Comparison of ENCODE assay signal across 8 cellular contexts in genomic region chr16:74700206-74701040, GRCh38. TPM values are rescaled to one million over a fixed set of nuclear protein-coding genes. Genes with fewer than 3 reads are reported as not detected.
DNase-seq lines count a peak whose midpoint lies in the region; ATAC-seq and TF ChIP-seq lines count a peak whose summit lies in the region.

MLKL (minus strand) TSS chr16:74700862; CDS start chr16:74695757, 5,105 bp downstream.

- TF ChIP-seq CTCF in KMS-11 (conservative IDR thresholded peaks at IDR 0.05; ENCODE audit: low read depth, low read length) (no peak; the same call in 1 of the 2 replicates), WERI-Rb-1 (IDR thresholded peaks at IDR 0.05; ENCODE audit: low read depth, low read length) (peak; percentile 29; the same call in 1 of the 2 replicates), mammary epithelial cell (conservative IDR thresholded peaks at IDR 0.05 in 1 of 2, IDR thresholded peaks at IDR 0.05 in 1 of 2; ENCODE audit: extremely low read depth in 1 of 2, insufficient read depth in 1 of 2, low read depth in 1 of 2, low read length in 2 of 2) (peak in 1 of 2 donors; percentile 29)

- H3K4me2 ChIP-seq in KMS-11 (peak within 1 kb of the TSS; percentile 91), mammary epithelial cell (ENCODE audit: insufficient read depth, low read depth, low read length) (peak within 1 kb of the TSS; percentile 85)

- intact Hi-C loops in mammary epithelial cell (cut with micrococcal nuclease) = loop anchor here (10.0 kb wide), 1 partner anchor 294 kb away; the partner anchor contains the start of gene ZNRF1

- H3K27me3 ChIP-seq in KMS-11 (ENCODE audit: insufficient read depth, low read depth) (no peaks in the 10 kb centered on the region), WERI-Rb-1 (ENCODE audit: insufficient read depth, low read depth, severe bottlenecking) (no peaks in the 10 kb centered on the region), mammary epithelial cell (ENCODE audit: insufficient read depth, low read length) (no peaks in the 10 kb centered on the region)

- CTCF ChIA-PET in mammary epithelial cell (lab: Charles Lee; ENCODE audit: low non-redundant PET) = interaction anchor here (0.6 kb wide), 2 partner anchors 15 to 141 kb away, joined by 16 to 22 read pairs; no protein-coding TSS in a partner anchor

- peak within 1 kb of the TSS; percentile 92 for H3K9ac ChIP-seq in KMS-11
- H3K9ac ChIP-seq in mammary epithelial cell (ENCODE audit: insufficient read depth, low read length) = peak within 1 kb of the TSS; percentile 81

- dilution Hi-C loops in mammary epithelial cell (cut with HindIII; ENCODE audit: low sequenced_read_pairs) = loop anchor here (5.0 kb wide), 1 partner anchor 42 kb away; no protein-coding TSS in a partner anchor

- H3K4me1 ChIP-seq in KMS-11 (ENCODE audit: low read depth, poor library complexity, severe bottlenecking) (peaks cover 28% of the 10 kb centered on the region), mammary epithelial cell (ENCODE audit: insufficient read depth, low read length) (peaks cover 24% of the 10 kb centered on the region)

- in situ Hi-C loops in mammary epithelial cell (cut with MboI; ENCODE audit: low sequenced_read_pairs in 2 of 2) = loop anchor here in 1 of 2 donors (25.0 kb wide), 1 partner anchor 412 kb away; the partner anchor contains the start of gene LDHD

- DNase-seq in DMS53 treated with DMSO at 0.1 percent for 48 hours (lab: John Stamatoyannopoulos, UW; ENCODE audit: unreplicated experiment) = peak; percentile 10
- DNase-seq in WERI-Rb-1 = peak; percentile 46
- DNase-seq in mammary epithelial cell = peak; percentile 26
- peak; percentile 62 for DNase-seq in left kidney (ENCODE audit: low read depth, low spot score)
- peak; percentile 50 to 64 for DNase-seq in stimulated activated CD4-positive, alpha-beta T cell treated with anti-CD3 and anti-CD28 coated beads, Interleukin-4, amount 100 ng/mL, for 4 hours

- TSS peak; percentile 38 for BruUV-seq in mammary epithelial cell (replicated peaks; lab: Mats Ljungman, UMichigan)

- H4K20me1 ChIP-seq in KMS-11 (ENCODE audit: insufficient read depth) = no peaks in the 10 kb centered on the region
- H4K20me1 ChIP-seq in mammary epithelial cell (ENCODE audit: insufficient read depth, low read length) = no peaks in the 10 kb centered on the region

- no peaks in the 10 kb centered on the region for H3K79me2 ChIP-seq in KMS-11 (ENCODE audit: insufficient read depth, low read depth)
- H3K79me2 ChIP-seq in mammary epithelial cell (ENCODE audit: insufficient read depth, low read length) = peaks cover 36% of the 10 kb centered on the region

- no peaks in the 10 kb centered on the region for H3K36me3 ChIP-seq in KMS-11 (ENCODE audit: insufficient read depth)
- H3K36me3 ChIP-seq in WERI-Rb-1 = no peaks in the 10 kb centered on the region
- H3K36me3 ChIP-seq in mammary epithelial cell (ENCODE audit: insufficient read depth, low read length) = no peaks in the 10 kb centered on the region

- WGBS in mammary epithelial cell (ENCODE audit: low coverage, missing lambda C conversion rate) = 5% methylated on average over 29 of the region's 48 CpGs

- H3K9me3 ChIP-seq in WERI-Rb-1 (ENCODE audit: severe bottlenecking) = no peaks in the 10 kb centered on the region
- no peaks in the 10 kb centered on the region for H3K9me3 ChIP-seq in mammary epithelial cell (replicated peaks; ENCODE audit: insufficient read depth, low read length)

- H3K27ac ChIP-seq in KMS-11 = peak within 1 kb of the TSS; percentile 36
- H3K27ac ChIP-seq in WERI-Rb-1 = no peak within 1 kb of the TSS
- peak within 1 kb of the TSS; percentile 53 for H3K27ac ChIP-seq in mammary epithelial cell (ENCODE audit: insufficient read depth, low read depth, low read length)

- ATAC-seq in GM21447 (IDR thresholded peaks at IDR 0.05; ENCODE audit: unreplicated experiment) = peak; percentile 44
- ATAC-seq in GM18517 (IDR thresholded peaks at IDR 0.05; ENCODE audit: unreplicated experiment) = no peak

- H2AFZ ChIP-seq in KMS-11 (ENCODE audit: low read depth) = peak within 1 kb of the TSS; percentile 95
- peak within 1 kb of the TSS; percentile 97 for H2AFZ ChIP-seq in mammary epithelial cell (ENCODE audit: low read depth, low read length)

- H3K4me3 ChIP-seq in KMS-11 (IDR thresholded peaks at IDR 0.05; ENCODE audit: insufficient read depth, low read depth, low read length) (peak within 1 kb of the TSS; percentile 43), WERI-Rb-1 (ENCODE audit: low read depth, low read length) (peak within 1 kb of the TSS; percentile 60), mammary epithelial cell (replicated peaks in 1 of 3; ENCODE audit: insufficient read depth in 1 of 3, low read depth in 2 of 3, low read length in 3 of 3) (peak within 1 kb of the TSS; percentile 55 to 96 (median 70))

RNA-seq across cellular contexts. Expression of gene MLKL, which starts in this region (rescaled TPM):
- total RNA-seq in mammary epithelial cell = 10 to 100 TPM in 1 of 2 donors, 1 to 10 TPM in 1; 3.3 to 16.6 TPM
- polyA plus RNA-seq in mammary epithelial cell = 11.7 TPM
- 16.9 TPM for polyA minus RNA-seq in mammary epithelial cell

Comparison
In these comparisons a context has a peak if more than half of its experiments do, and no peak if none do; other contexts are left out.
1. DNase-seq: peak in every context shown above with its lines; median percentile 62 in left kidney; 57 in stimulated activated CD4-positive, alpha-beta T cell treated with anti-CD3 and anti-CD28 coated beads, Interleukin-4, amount 100 ng/mL, for 4 hours; 46 in WERI-Rb-1; 26 in mammary epithelial cell; 10 in DMS53 treated with DMSO at 0.1 percent for 48 hours.